ENCODE assay signal across 31 cellular contexts in genomic region chr21:44522753-44523204, GRCh38. TPM values are rescaled to one million over a fixed set of nuclear protein-coding genes. Genes with fewer than 3 reads are reported as not detected.
DNase-seq lines count a peak whose midpoint lies in the region; ATAC-seq, FAIRE-seq and TF ChIP-seq lines count a peak whose summit lies in the region.
"Had no signal": no experiment of that assay in that cellular context is flagged by ENCODE, and none has a peak within 500 bp of the region (broad histone marks: within the 10 kb centered on the region; RNA-seq: fewer than 3 reads in every experiment).

No MANE protein-coding gene starts in this region.

- H3K4me2 ChIP-seq in H1 (ENCODE audit: insufficient read depth in 1 of 2, low read depth in 2 of 2, low read length in 2 of 2), result no peak overlapping the region
- H3K4me2 ChIP-seq: GM23338, SK-N-SH had no signal

- no peaks in the 10 kb centered on the region for H3K9me3 Mint-ChIP-seq in activated naive CD4-positive, alpha-beta T cell treated with anti-CD3 and anti-CD28 coated beads, Interleukin-2, amount 10 ng/mL, durations not matched to agents 7 days and 5 days
- H3K9me3 Mint-ChIP-seq: CD8-positive, alpha-beta T cell; T-helper 1 cell treated with Interleukin-12 subunit alpha and Interleukin-12 subunit beta and Interleukin-4 antibody, amounts not matched to agents 30 μg/mL and 1 μg/mL, for 36 hours had no signal

- H4K8ac ChIP-seq in H1 (ENCODE audit: extremely low read depth, insufficient read depth, low read length), result peak overlapping the region; percentile 36; the same call in 1 of the 2 replicates

- H3K36me3 Mint-ChIP-seq in activated naive CD4-positive, alpha-beta T cell treated with anti-CD3 and anti-CD28 coated beads, Interleukin-2, amount 10 ng/mL, durations not matched to agents 7 days and 5 days, result no peaks in the 10 kb centered on the region
- H3K36me3 Mint-ChIP-seq: CD8-positive, alpha-beta T cell had no signal

- intact Hi-C loops in tibial artery (cut with DNase I; ENCODE audit: low total_unique reads), result no loop called here

- no peaks in the 10 kb centered on the region for H3K4me1 Mint-ChIP-seq in activated naive CD4-positive, alpha-beta T cell treated with anti-CD3 and anti-CD28 coated beads, Interleukin-2, amount 10 ng/mL, durations not matched to agents 7 days and 5 days
- H3K4me1 Mint-ChIP-seq: GM23338 had no signal

- POLR2A ChIA-PET in H1 (lab: Charles Lee; ENCODE audit: partially characterized antibody), result interaction anchor here (0.9 kb wide), 1 partner anchor 190 kb away, joined by 3 read pairs; no protein-coding TSS in a partner anchor

- no peak overlapping the region for H3K4me3 Mint-ChIP-seq in activated naive CD4-positive, alpha-beta T cell treated with anti-CD3 and anti-CD28 coated beads, Interleukin-2, amount 10 ng/mL, durations not matched to agents 7 days and 5 days
- H3K4me3 Mint-ChIP-seq: CD8-positive, alpha-beta T cell; GM23338; T-helper 1 cell treated with Interleukin-12 subunit alpha and Interleukin-12 subunit beta and Interleukin-4 antibody, amounts not matched to agents 30 μg/mL and 1 μg/mL, for 36 hours had no signal

- H4K5ac ChIP-seq in H1 (ENCODE audit: insufficient read length, low read depth, low read length), result no peak overlapping the region

- H3K56ac ChIP-seq in H1 (replicated peaks; ENCODE audit: insufficient read length, low read depth, low read length), result no peak overlapping the region

- H2BK120ac ChIP-seq in H1 (replicated peaks; ENCODE audit: low read depth, low read length), result no peak overlapping the region

- H2BK5ac ChIP-seq in H1 (ENCODE audit: low read depth, low read length), result no peak overlapping the region

- peaks cover 3% of the 10 kb centered on the region; the same call in 1 of the 2 replicates for H3K79me1 ChIP-seq in H1 (ENCODE audit: low read depth, low read length)

- H2BK20ac ChIP-seq in H1 (ENCODE audit: low read length), result no peak overlapping the region

- H3K27me3 Mint-ChIP-seq in activated naive CD4-positive, alpha-beta T cell treated with anti-CD3 and anti-CD28 coated beads, Interleukin-2, amount 10 ng/mL, durations not matched to agents 7 days and 5 days, result peaks cover 4% of the 10 kb centered on the region

- no peak overlapping the region for H3K27ac Mint-ChIP-seq in activated naive CD4-positive, alpha-beta T cell treated with anti-CD3 and anti-CD28 coated beads, Interleukin-2, amount 10 ng/mL, durations not matched to agents 7 days and 5 days
- H3K27ac Mint-ChIP-seq: CD8-positive, alpha-beta T cell; GM23338; T-helper 1 cell treated with Interleukin-12 subunit alpha and Interleukin-12 subunit beta and Interleukin-4 antibody, amounts not matched to agents 30 μg/mL and 1 μg/mL, for 36 hours had no signal

- no peak for ATAC-seq in GM18907 (IDR thresholded peaks at IDR 0.05; ENCODE audit: unreplicated experiment)
- ATAC-seq: CD8-positive, alpha-beta T cell; Panc1 had no signal

- CTCF ChIA-PET in activated naive CD4-positive, alpha-beta T cell treated with anti-CD3 and anti-CD28 coated beads, Interleukin-2, amount 10 ng/mL, durations not matched to agents 7 days and 5 days (lab: Charles Lee), result interaction anchor here (0.7 kb wide), 1 partner anchor 35 kb away, joined by 3 read pairs; no protein-coding TSS in a partner anchor
- CTCF ChIA-PET in H1 (lab: Charles Lee; ENCODE audit: partially characterized antibody), result interaction anchor here (1.0 kb wide), 1 partner anchor 18 kb away, joined by 3 read pairs; no protein-coding TSS in a partner anchor

- H2AFZ ChIP-seq in H1 (ENCODE audit: low read length), result no peak overlapping the region
- H2AFZ ChIP-seq: GM23338 had no signal

- no peak for FAIRE-seq in H1 (lab: Jason Lieb, UNC)

- H3K4ac ChIP-seq in H1 (replicated peaks; ENCODE audit: insufficient read length, low read depth, low read length), result no peak overlapping the region

- no peaks in the 10 kb centered on the region; a peak in 1 of 7 replicates for H3K4me1 ChIP-seq in H1 (replicated peaks in 1 of 4; ENCODE audit: control insufficient read depth in 3 of 4, insufficient read depth in 4 of 4, low read length in 3 of 4)
- H3K4me1 ChIP-seq in tibial artery, result no peaks in the 10 kb centered on the region

- H3K23ac ChIP-seq in H1 (ENCODE audit: insufficient read length), result no peak overlapping the region

- TF ChIP-seq RAD21 in H1 (IDR thresholded peaks at IDR 0.05 in 1 of 2, conservative IDR thresholded peaks at IDR 0.05 in 1 of 2; ENCODE audit: low read depth in 2 of 2, low read length in 2 of 2), result no peak

- H3K23me2 ChIP-seq in H1 (ENCODE audit: low read depth, low read length), result peaks cover 12% of the 10 kb centered on the region

- WGBS in H1 (ENCODE audit: extremely low coverage in 1 of 2, insufficient coverage in 1 of 2, insufficient read length in 1 of 2, insufficient replicate concordance in 2 of 2, low coverage in 1 of 2, low lambda C conversion rate in 2 of 2, missing lambda C conversion rate in 1 of 2), 2 experiments, result 83% methylated on average over 1 of the region's 1 CpG; no CpG with 5 or more reads in 1 of the 2 experiments

- no peak overlapping the region for H3K14ac ChIP-seq in H1 (ENCODE audit: insufficient read length)

- peak overlapping the region; percentile 36; the same call in 1 of the 2 replicates for H2BK15ac ChIP-seq in H1 (ENCODE audit: low read length)

- peaks cover 0 to 3% (median 0%) of the 10 kb centered on the region in 4 experiments; a peak in 1 of 7 replicates for H3K27me3 ChIP-seq in H1 (replicated peaks in 1 of 4; ENCODE audit: control insufficient read depth in 3 of 4, extremely low read depth in 1 of 4, insufficient read depth in 3 of 4, low read length in 3 of 4)
- H3K27me3 ChIP-seq in tibial artery, result peaks cover 0 to 28% of the 10 kb centered on the region in 2 donors

- H3K79me2 ChIP-seq in H1 (ENCODE audit: control insufficient read depth in 1 of 2, insufficient read depth in 2 of 2, low read length in 2 of 2), result no peaks in the 10 kb centered on the region

- H3K9me3 ChIP-seq in H1 (ENCODE audit: insufficient read depth in 2 of 2, low read depth in 1 of 2, low read length in 1 of 2) (peaks cover 0 to 15% of the 10 kb centered on the region in 2 experiments; a peak in 3 of 4 replicates), tibial artery (no peaks in the 10 kb centered on the region)
- H3K9me3 ChIP-seq: SK-N-SH had no signal

- H3K36me3 ChIP-seq in H1 (ENCODE audit: control insufficient read depth in 2 of 4, insufficient read depth in 4 of 4, low read length in 3 of 4) (no peaks in the 10 kb centered on the region), tibial artery (no peaks in the 10 kb centered on the region)

- no peak overlapping the region for H2BK12ac ChIP-seq in H1 (ENCODE audit: low read depth, low read length)

- H4K91ac ChIP-seq in H1 (replicated peaks; ENCODE audit: insufficient read length, low read length), result no peak overlapping the region

- no peak overlapping the region for H3K4me3 ChIP-seq in H1 (ENCODE audit: extremely low read depth in 1 of 4, insufficient read depth in 2 of 4, low read depth in 3 of 4, low read length in 4 of 4)
- H3K4me3 ChIP-seq in tibial artery, result no peak overlapping the region
- H3K4me3 ChIP-seq: GM23338 had no signal

- no peak overlapping the region for H3K18ac ChIP-seq in H1 (ENCODE audit: extremely low read depth, low read length)

- TF ChIP-seq EP300 in H1 (IDR thresholded peaks at IDR 0.05; ENCODE audit: borderline replicate concordance in 1 of 2, low read depth in 2 of 2, low read length in 2 of 2), result no peak

- DNase-seq in activated naive CD4-positive, alpha-beta T cell treated with anti-CD3 and anti-CD28 coated beads, Interleukin-2, amount 10 ng/mL, durations not matched to agents 7 days and 5 days, result peak; percentile 16
- DNase-seq in activated naive CD4-positive, alpha-beta T cell (lab: John Stamatoyannopoulos, UW), result no peak
- DNase-seq in RKO (ENCODE audit: low spot score) (peak; percentile 71), H1 (ENCODE audit: low read depth in 1 of 2, low spot score in 2 of 2) (no peak), tibial artery (peak; percentile 7 to 47), NCI-H2171 treated with DMSO at 0.1 percent for 48 hours (lab: John Stamatoyannopoulos, UW) (no peak)
- DNase-seq: Caco-2, DMS79 treated with DMSO at 0.1 percent for 48 hours, GF-D8, HCEC 1CT, KBM-7, MV-4-11, NCI-H1105, NCI-H1436 treated with DMSO at 0.1 percent for 48 hours, NCI-H187 treated with DMSO at 0.1 percent for 48 hours, NCI-H526 treated with DMSO at 0.1 percent for 48 hours, SIG-M5, SW 1271 had no signal

- H2AK5ac ChIP-seq in H1 (ENCODE audit: low read depth, low read length), result no peak overlapping the region

- no peak overlapping the region for H3K9ac ChIP-seq in H1 (replicated peaks in 1 of 4; ENCODE audit: extremely low read depth in 1 of 4, low read depth in 3 of 4, low read length in 3 of 4)
- H3K9ac ChIP-seq: SK-N-SH had no signal

- no peak for TF ChIP-seq POLR2A in H1 (IDR thresholded peaks at IDR 0.05; ENCODE audit: control extremely low read depth in 1 of 2, low read depth in 2 of 2, low read length in 2 of 2)

- no peak overlapping the region for H3K27ac ChIP-seq in H1 (ENCODE audit: low read depth, low read length)
- no peak overlapping the region for H3K27ac ChIP-seq in tibial artery
- H3K27ac ChIP-seq: C4-2B had no signal

- no peaks in the 10 kb centered on the region for H4K20me1 ChIP-seq in H1 (replicated peaks in 1 of 2; ENCODE audit: control insufficient read depth in 1 of 2, insufficient read depth in 2 of 2, low read length in 2 of 2)

- no peak for TF ChIP-seq CTCF in H1 (IDR thresholded peaks at IDR 0.05; ENCODE audit: control extremely low read depth in 1 of 3, insufficient read depth in 1 of 3, low read depth in 1 of 3, low read length in 3 of 3)
- no peak for TF ChIP-seq CTCF in tibial artery (IDR thresholded peaks at IDR 0.05)

RNA-seq across cellular contexts. Expression of gene KRTAP10-1, which starts 17.2 kb away (rescaled TPM):
- not detected in 2 replicates for total RNA-seq in H1 (2021; fragmentation: NEBNext Ultra II Directional; extraction: Animal tissue kit (Norgen Biotek cat#: 25700))
- 0.08 TPM in 1 of 2 replicates, not detected in the other for polyA plus RNA-seq in H1 (2011; rRNA removed)
- polyA plus RNA-seq in H1 (2011; cell fraction: cytosol; rRNA removed), result not detected
- 0.09 TPM for polyA plus RNA-seq in H1 (2011; cell fraction: nucleus; rRNA removed)
- not detected in 4 replicates for polyA plus RNA-seq in H1 (2012, experiment 1 of 2)
- polyA plus RNA-seq in H1 (2012, experiment 2 of 2), result not detected
- polyA plus RNA-seq in H1 (2013, experiment 1 of 2), result not detected
- not detected for polyA plus RNA-seq in H1 (2013, experiment 2 of 2)
- polyA minus RNA-seq in H1 (2011; rRNA and poly(A)+ RNA removed), result not detected in 2 replicates
- polyA minus RNA-seq in H1 (2011; cell fraction: cytosol; rRNA and poly(A)+ RNA removed), result not detected
- polyA minus RNA-seq in H1 (2011; cell fraction: nucleus; rRNA and poly(A)+ RNA removed), result 0.90 TPM
- total RNA-seq: Caco-2; CD8-positive, alpha-beta T cell; GM23338; HT1080; LHCN-M2; MCF 10A; NCI-H460 had no signal
- polyA plus RNA-seq: GM23338, SK-N-SH had no signal

RNA-seq across cellular contexts. Expression of gene KRTAP10-2, which starts 28.5 kb away (rescaled TPM):
- total RNA-seq in H1 (2021; fragmentation: NEBNext Ultra II Directional; extraction: Animal tissue kit (Norgen Biotek cat#: 25700)), result not detected in 2 replicates
- 0.06 and 0.11 TPM in 2 replicates for polyA plus RNA-seq in H1 (2011; rRNA removed)
- polyA plus RNA-seq in H1 (2011; cell fraction: cytosol; rRNA removed), result not detected
- polyA plus RNA-seq in H1 (2011; cell fraction: nucleus; rRNA removed), result 0.13 TPM
- 0.16 TPM in 1 of 4 replicates, not detected in the others for polyA plus RNA-seq in H1 (2012, experiment 1 of 2)
- polyA plus RNA-seq in H1 (2012, experiment 2 of 2), result not detected
- not detected for polyA plus RNA-seq in H1 (2013, experiment 1 of 2)
- polyA plus RNA-seq in H1 (2013, experiment 2 of 2), result not detected
- polyA minus RNA-seq in H1 (2011; rRNA and poly(A)+ RNA removed), result 0.38 and 0.51 TPM in 2 replicates
- not detected for polyA minus RNA-seq in H1 (2011; cell fraction: cytosol; rRNA and poly(A)+ RNA removed)
- not detected for polyA minus RNA-seq in H1 (2011; cell fraction: nucleus; rRNA and poly(A)+ RNA removed)
- total RNA-seq: Caco-2; CD8-positive, alpha-beta T cell; GM23338; HT1080; LHCN-M2; MCF 10A; NCI-H460; OCI-LY7 had no signal
- polyA plus RNA-seq: SK-N-SH had no signal

RNA-seq across cellular contexts. Expression of gene KRTAP10-3, which starts 35.8 kb away (rescaled TPM):
- not detected in 2 replicates for total RNA-seq in H1 (2021; fragmentation: NEBNext Ultra II Directional; extraction: Animal tissue kit (Norgen Biotek cat#: 25700))
- polyA plus RNA-seq in H1 (2011; rRNA removed), result 0.16 TPM in 1 of 2 replicates, not detected in the other
- not detected for polyA plus RNA-seq in H1 (2011; cell fraction: cytosol; rRNA removed)
- 0.20 TPM for polyA plus RNA-seq in H1 (2011; cell fraction: nucleus; rRNA removed)
- polyA plus RNA-seq in H1 (2012, experiment 1 of 2), result not detected in 4 replicates
- not detected for polyA plus RNA-seq in H1 (2012, experiment 2 of 2)
- polyA plus RNA-seq in H1 (2013, experiment 1 of 2), result not detected
- polyA plus RNA-seq in H1 (2013, experiment 2 of 2), result not detected
- 0.19 TPM in 1 of 2 replicates, not detected in the other for polyA minus RNA-seq in H1 (2011; rRNA and poly(A)+ RNA removed)
- not detected for polyA minus RNA-seq in H1 (2011; cell fraction: cytosol; rRNA and poly(A)+ RNA removed)
- 1.9 TPM for polyA minus RNA-seq in H1 (2011; cell fraction: nucleus; rRNA and poly(A)+ RNA removed)
- total RNA-seq: Caco-2; CD8-positive, alpha-beta T cell; GM23338; HT1080; LHCN-M2; MCF 10A; NCI-H460; OCI-LY7 had no signal
- polyA plus RNA-seq: GM23338, SK-N-SH had no signal

RNA-seq across cellular contexts. Expression of gene KRTAP10-4, which starts 50.8 kb away (rescaled TPM):
- total RNA-seq in H1 (2021; fragmentation: NEBNext Ultra II Directional; extraction: Animal tissue kit (Norgen Biotek cat#: 25700)), result not detected in 2 replicates
- not detected in 2 replicates for polyA plus RNA-seq in H1 (2011; rRNA removed)
- polyA plus RNA-seq in H1 (2011; cell fraction: cytosol; rRNA removed), result not detected
- 0.09 TPM for polyA plus RNA-seq in H1 (2011; cell fraction: nucleus; rRNA removed)
- polyA plus RNA-seq in H1 (2012, experiment 1 of 2), result not detected in 4 replicates
- not detected for polyA plus RNA-seq in H1 (2012, experiment 2 of 2)
- polyA plus RNA-seq in H1 (2013, experiment 1 of 2), result not detected
- polyA plus RNA-seq in H1 (2013, experiment 2 of 2), result not detected
- polyA minus RNA-seq in H1 (2011; rRNA and poly(A)+ RNA removed), result not detected in 2 replicates
- polyA minus RNA-seq in H1 (2011; cell fraction: cytosol; rRNA and poly(A)+ RNA removed), result not detected
- polyA minus RNA-seq in H1 (2011; cell fraction: nucleus; rRNA and poly(A)+ RNA removed), result not detected
- total RNA-seq: A673; Caco-2; CD8-positive, alpha-beta T cell; GM23338; HT1080; LHCN-M2; MCF 10A; NCI-H460; OCI-LY7 had no signal
- polyA plus RNA-seq: GM23338, SK-N-SH had no signal

RNA-seq across cellular contexts. Expression of gene KRTAP10-5, which starts 57.6 kb away (rescaled TPM):
- total RNA-seq in H1 (2021; fragmentation: NEBNext Ultra II Directional; extraction: Animal tissue kit (Norgen Biotek cat#: 25700)), result not detected in 2 replicates
- 0.08 and 0.09 TPM in 2 replicates for polyA plus RNA-seq in H1 (2011; rRNA removed)
- polyA plus RNA-seq in H1 (2011; cell fraction: cytosol; rRNA removed), result not detected
- not detected for polyA plus RNA-seq in H1 (2011; cell fraction: nucleus; rRNA removed)
- polyA plus RNA-seq in H1 (2012, experiment 1 of 2), result not detected in 4 replicates
- not detected for polyA plus RNA-seq in H1 (2012, experiment 2 of 2)
- polyA plus RNA-seq in H1 (2013, experiment 1 of 2), result not detected
- polyA plus RNA-seq in H1 (2013, experiment 2 of 2), result not detected
- polyA minus RNA-seq in H1 (2011; rRNA and poly(A)+ RNA removed), result 0.15 and 0.22 TPM in 2 replicates
- polyA minus RNA-seq in H1 (2011; cell fraction: cytosol; rRNA and poly(A)+ RNA removed), result not detected
- polyA minus RNA-seq in H1 (2011; cell fraction: nucleus; rRNA and poly(A)+ RNA removed), result not detected
- total RNA-seq: A673; Caco-2; CD8-positive, alpha-beta T cell; GM23338; HT1080; LHCN-M2; MCF 10A; NCI-H460; OCI-LY7 had no signal
- polyA plus RNA-seq: GM23338, SK-N-SH had no signal

Comparison
In these comparisons a context has a peak if more than half of its experiments do, and no peak if none do; other contexts are left out.
1. DNase-seq: peak in activated naive CD4-positive, alpha-beta T cell treated with anti-CD3 and anti-CD28 coated beads, Interleukin-2, amount 10 ng/mL, durations not matched to agents 7 days and 5 days (single experiment), RKO (single experiment) and tibial artery (2 of 2); none in activated naive CD4-positive, alpha-beta T cell (0 of 4), H1 (0 of 2) and NCI-H2171 treated with DMSO at 0.1 percent for 48 hours (single experiment).